Comparison of ENCODE assay signal across 2 cellular contexts in the genomic region with DNA sequence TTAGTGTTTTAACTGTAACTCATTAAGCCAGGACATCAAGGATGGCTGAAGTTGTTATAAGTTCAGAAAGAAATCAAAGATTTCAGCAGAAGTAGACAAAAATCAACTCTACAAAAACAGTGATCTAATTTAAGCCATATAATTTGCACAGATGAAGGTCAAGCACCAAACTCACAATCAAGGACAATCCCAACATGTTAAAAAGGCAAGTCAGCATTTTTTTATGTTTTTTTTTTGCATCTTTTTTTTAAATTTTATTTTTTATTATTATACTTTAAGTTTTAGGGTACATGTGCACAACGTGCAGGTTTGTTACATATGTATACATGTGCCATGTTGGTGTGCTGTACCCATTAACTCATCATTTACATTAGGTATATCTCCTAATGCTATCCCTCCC.
TF ChIP-seq lines count a peak whose summit lies in the region.

No MANE protein-coding gene starts in this region.

TF ChIP-seq in IMR-90, 13 proteins besides CTCF, POLR2A, EP300 and RAD21:
- peak; percentile 86 for TF ChIP-seq MAFK (IDR thresholded peaks at IDR 0.05; ENCODE audit: low read depth, low read length)

TF ChIP-seq in H1, 55 proteins besides CTCF, POLR2A, EP300 and RAD21:
- TF ChIP-seq MAFK (IDR thresholded peaks at IDR 0.05; ENCODE audit: low read depth, low read length): peak; percentile 43; the same call in 1 of the 2 replicates
TF ChIP-seq in H1: peak in this region for 1; not testable (repeated sequence) for 54.
